Comparison of ENCODE assay signal across 1 cellular context in genomic region chr2:230327418-230328154, GRCh38.
TF ChIP-seq lines count a peak whose summit lies in the region.

No MANE protein-coding gene starts in this region.

TF ChIP-seq in K562, 482 proteins besides CTCF, POLR2A, EP300 and RAD21 (continued from another document):
- TF ChIP-seq ZNF407 (IDR thresholded peaks at IDR 0.05; ENCODE audit: low read depth), result no peak
